ENCODE assay signal across 22 cellular contexts in the genomic region with DNA sequence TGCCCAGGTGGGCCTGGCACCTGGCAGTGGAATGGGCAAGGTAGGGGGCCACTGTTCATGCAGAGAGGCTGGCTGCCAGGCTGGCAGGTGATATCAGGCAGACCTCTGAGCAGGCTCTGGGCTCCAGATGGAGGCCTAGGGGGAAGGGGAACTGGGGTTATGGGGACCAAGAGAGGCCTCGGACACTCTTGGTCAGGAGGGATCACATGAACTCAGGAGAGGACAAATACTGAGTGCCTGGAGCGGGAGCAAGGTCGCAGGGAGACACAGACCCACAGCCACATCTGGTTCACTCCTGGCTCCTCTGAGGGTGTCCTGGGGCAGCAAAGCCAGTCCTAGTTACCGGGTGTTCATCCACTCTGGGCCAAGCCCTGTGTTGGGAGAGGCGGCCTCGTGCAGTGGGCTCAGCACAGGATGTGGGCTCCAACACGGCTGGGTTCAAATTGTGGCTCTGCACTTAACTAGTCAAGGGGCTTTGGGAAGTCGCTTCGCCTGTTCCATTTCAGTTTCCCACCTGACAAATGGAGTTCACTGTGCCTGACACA.
DNase-seq lines count a peak whose midpoint lies in the region; TF ChIP-seq lines count a peak whose summit lies in the region.
"Had no signal": no experiment of that assay in that cellular context is flagged by ENCODE, and none has a peak within 500 bp of the region (broad histone marks: within the 10 kb centered on the region; RNA-seq: fewer than 3 reads in every experiment).

No MANE protein-coding gene starts in this region.

- no peaks in the 10 kb centered on the region for H3K4me1 ChIP-seq in HEK293 (ENCODE audit: control insufficient read depth, insufficient read depth, low read length)
- no peaks in the 10 kb centered on the region for H3K4me1 ChIP-seq in stomach
- H3K4me1 ChIP-seq: SJCRH30 had no signal

- no peaks in the 10 kb centered on the region for H3K9me3 ChIP-seq in HEK293 (ENCODE audit: control insufficient read depth, insufficient read depth, low read depth, low read length)
- H3K9me3 ChIP-seq in stomach, result no peaks in the 10 kb centered on the region
- H3K9me3 ChIP-seq: MG63, SJCRH30 had no signal

- H3K4me3 ChIP-seq in HEK293 (ENCODE audit: low read depth, low read length), result no peak overlapping the region
- no peak overlapping the region for H3K4me3 ChIP-seq in stomach
- H3K4me3 ChIP-seq: MG63, PC-9, SJCRH30 had no signal

- TF ChIP-seq CTCF in HEK293 (tag by site-specific recombination; IDR thresholded peaks at IDR 0.05), result no peak
- no peak for TF ChIP-seq CTCF in stomach (IDR thresholded peaks at IDR 0.05)

- peaks cover 6 to 85% (median 25%) of the 10 kb centered on the region in 3 donors for H3K27me3 ChIP-seq in stomach
- H3K27me3 ChIP-seq: MG63 had no signal

- H3K27ac ChIP-seq in HEK293 (ENCODE audit: extremely low read depth, low read depth, low read length) (no peak overlapping the region), stomach (no peak overlapping the region)
- H3K27ac ChIP-seq: 22Rv1, C4-2B, HL-60, PC-9, SJCRH30 had no signal

- no peak for TF ChIP-seq POLR2A in stomach (IDR thresholded peaks at IDR 0.05)

- 64 to 82% (median 76%) methylated on average over 6 to 9 of the region's 9 CpGs for WGBS in stomach, 5 donors

- DNase-seq in NCI-H2171 treated with DMSO at 0.1 percent for 48 hours (lab: John Stamatoyannopoulos, UW) (peak; percentile 88), NCI-H2171 (lab: John Stamatoyannopoulos, UW) (no peak), islet precursor cell (peak; percentile 46), stomach (peak; percentile 21), NAMALWA (ENCODE audit: low spot score) (no peak), posterior vena cava (ENCODE audit: low spot score) (no peak)
- no peak for DNase-seq in stimulated activated CD4-positive, alpha-beta T cell treated with anti-CD3 and anti-CD28 coated beads, Interleukin-15, amount 100 ng/mL, for 24 hours
- DNase-seq: AML-193, GOT3, HFFc6, IMR-90, Karpas-422, MG63, NCI-H1092 treated with DMSO at 0.1 percent for 48 hours, NCI-H510A treated with DMSO at 0.1 percent for 48 hours, NCI-H82, PC-9, SJCRH30 had no signal

- CTCF ChIA-PET in HEK293 (lab: Yijun Ruan, JAX), result no interaction called here

- H3K36me3 ChIP-seq in HEK293 (ENCODE audit: control insufficient read depth in 2 of 2, insufficient read depth in 1 of 2, low read length in 2 of 2) (no peaks in the 10 kb centered on the region), stomach (no peaks in the 10 kb centered on the region)
- H3K36me3 ChIP-seq: MG63, SJCRH30 had no signal

- intact Hi-C loops in stomach (cut with DNase I; ENCODE audit: low total_unique reads) (no loop called here), posterior vena cava (cut with DNase I) (no loop called here)

- no peak for TF ChIP-seq EP300 in stomach (IDR thresholded peaks at IDR 0.05)

- POLR2A ChIA-PET in HEK293 (lab: Yijun Ruan, JAX), result no interaction called here

TF ChIP-seq in HEK293, 187 proteins besides CTCF, POLR2A, EP300 and RAD21:
- no peak for TF ChIP-seq ZNF133 (tag by site-specific recombination; IDR thresholded peaks at IDR 0.05)
- peak; percentile 34; the same call in 1 of the 2 replicates for TF ChIP-seq ZIC2 (tag by site-specific recombination; IDR thresholded peaks at IDR 0.05)

Comparison
In these comparisons a context has a peak if more than half of its experiments do, and no peak if none do; other contexts are left out.
1. DNase-seq: peak in NCI-H2171 treated with DMSO at 0.1 percent for 48 hours (single experiment), islet precursor cell (single experiment) and stomach (single experiment); none in NCI-H2171 (single experiment), NAMALWA (single experiment), stimulated activated CD4-positive, alpha-beta T cell treated with anti-CD3 and anti-CD28 coated beads, Interleukin-15, amount 100 ng/mL, for 24 hours (single experiment) and posterior vena cava (single experiment).